19 cellular contexts compared by ENCODE assay signal in genomic region chr5:93589348-93589662, GRCh38. TPM values are rescaled to one million over a fixed set of nuclear protein-coding genes. Genes with fewer than 3 reads are reported as not detected.
DNase-seq lines count a peak whose midpoint lies in the region; TF ChIP-seq lines count a peak whose summit lies in the region.
"Had no signal": no experiment of that assay in that cellular context is flagged by ENCODE, and none has a peak within 500 bp of the region (broad histone marks: within the 10 kb centered on the region; RNA-seq: fewer than 3 reads in every experiment).

No MANE protein-coding gene starts in this region.

- H3K9me3 ChIP-seq in fibroblast of lung (ENCODE audit: control insufficient read depth, insufficient read depth, low read depth, low read length), result no peaks in the 10 kb centered on the region
- H3K9me3 ChIP-seq: esophagus squamous epithelium, psoas muscle had no signal

- H3K27ac Mint-ChIP-seq in nephron progenitor cell, result no peak overlapping the region

- in situ Hi-C loops in KBM-7 (cut with MboI; ENCODE audit: low pct_unique_long_range_greater_than_20kb, low sequenced_read_pairs), result loop anchor here (25.0 kb wide), 2 partner anchors 198 to 323 kb away; no protein-coding TSS in a partner anchor

- peak overlapping the region; percentile 27 for H3K9ac ChIP-seq in fibroblast of lung (ENCODE audit: insufficient read depth, low read length)

- H3K27ac ChIP-seq in ACC112 (ENCODE audit: low read depth, low read length) (peak overlapping the region; percentile 1; the same call in 1 of the 2 replicates), fibroblast of lung (ENCODE audit: insufficient read depth, low read length) (peak overlapping the region; percentile 83)
- H3K27ac ChIP-seq: psoas muscle had no signal

- DNase-seq in fibroblast of lung (ENCODE audit: low read depth in 2 of 2), result no peak
- DNase-seq in nephron progenitor cell, result no peak
- no peak for DNase-seq in NCI-H526 treated with DMSO at 0.1 percent for 48 hours (lab: John Stamatoyannopoulos, UW)
- no peak for DNase-seq in KBM-7
- no peak for DNase-seq in activated CD8-positive, alpha-beta memory T cell treated with anti-CD3 and anti-CD28 coated beads, Interleukin-2, amount 50 U/mL, for 4 hours
- no peak for DNase-seq in stimulated activated CD4-positive, alpha-beta T cell treated with anti-CD3 and anti-CD28 coated beads, Interleukin-1b, Interleukin-23, amount 100 ng/mL, for 48 hours
- DNase-seq: activated CD4-positive, CD25-positive, alpha-beta regulatory T cell; activated gamma-delta T cell; CD8-positive, alpha-beta memory T cell; dermis blood vessel endothelial cell; esophagus squamous epithelium; Kasumi-1; left colon; NCI-H1105 treated with DMSO at 0.1 percent for 48 hours; NK-92 treated with Interleukin-12 subunit alpha and Interleukin-12 subunit beta, amount 100 ng/mL, for 24 hours; psoas muscle had no signal

- H3K4me2 ChIP-seq in fibroblast of lung (ENCODE audit: extremely low read depth, insufficient read depth, low read length), result peak overlapping the region; percentile 96

- H3K4me3 ChIP-seq in ACC112 (ENCODE audit: low read depth, low read length) (peak overlapping the region; percentile 84), WI38 (ENCODE audit: low read depth, low read length) (peak overlapping the region; percentile 92), fibroblast of lung (replicated peaks in 1 of 4; ENCODE audit: control extremely low read depth in 1 of 4, insufficient read depth in 1 of 4, low read depth in 3 of 4, low read length in 4 of 4) (peak overlapping the region; percentile 43 to 91 (median 82))
- H3K4me3 ChIP-seq: psoas muscle had no signal

- H3K4me1 Mint-ChIP-seq in nephron progenitor cell, result peaks cover 74% of the 10 kb centered on the region

- H3K9me3 Mint-ChIP-seq in nephron progenitor cell, result peaks cover 9% of the 10 kb centered on the region
- H3K9me3 Mint-ChIP-seq: T-helper 1 cell treated with Interleukin-12 subunit alpha and Interleukin-12 subunit beta and Interleukin-4 antibody, amounts not matched to agents 30 μg/mL and 1 μg/mL, for 36 hours had no signal

- H3K4me1 ChIP-seq in ACC112 (ENCODE audit: control insufficient read depth, insufficient read depth, low read length, unreplicated experiment) (peaks cover 34% of the 10 kb centered on the region), fibroblast of lung (ENCODE audit: control insufficient read depth, extremely low read depth, insufficient read depth, low read length) (peaks cover 3% of the 10 kb centered on the region)
- H3K4me1 ChIP-seq: psoas muscle had no signal

- H3K36me3 Mint-ChIP-seq in nephron progenitor cell (ENCODE audit: low read depth), result peaks cover 87% of the 10 kb centered on the region

- H3K36me3 ChIP-seq in ACC112 (ENCODE audit: insufficient read depth, low read length), result peaks cover 24% of the 10 kb centered on the region
- H3K36me3 ChIP-seq in fibroblast of lung (ENCODE audit: control insufficient read depth, insufficient read depth, low read length), result peaks cover 8% of the 10 kb centered on the region

- H3K4me3 Mint-ChIP-seq in nephron progenitor cell, result peak overlapping the region; percentile 98

- H3K27me3 ChIP-seq in ACC112 (ENCODE audit: insufficient read depth, low read length), result no peaks in the 10 kb centered on the region
- H3K27me3 ChIP-seq in fibroblast of lung (ENCODE audit: control insufficient read depth, insufficient read depth, low read length), result no peaks in the 10 kb centered on the region

- TF ChIP-seq CTCF in WI38 (IDR thresholded peaks at IDR 0.05; ENCODE audit: low read depth, low read length) (no peak), fibroblast of lung (conservative IDR thresholded peaks at IDR 0.05 in 1 of 2, IDR thresholded peaks at IDR 0.05 in 1 of 2; ENCODE audit: low read depth in 1 of 2, low read length in 2 of 2) (no peak), nephron progenitor cell (IDR thresholded peaks at IDR 0.05) (no peak)

- H3K79me2 ChIP-seq in ACC112 (ENCODE audit: control insufficient read depth, insufficient read depth, low read length, unreplicated experiment) (peaks cover 83% of the 10 kb centered on the region), fibroblast of lung (ENCODE audit: control insufficient read depth, insufficient read depth, low read length) (peaks cover 95% of the 10 kb centered on the region)

- H3K27me3 Mint-ChIP-seq in nephron progenitor cell (ENCODE audit: low read depth, poor library complexity), result peaks cover 34% of the 10 kb centered on the region

- H2AFZ ChIP-seq in ACC112 (ENCODE audit: low read length, unreplicated experiment) (no peak overlapping the region), fibroblast of lung (ENCODE audit: low read length) (no peak overlapping the region)

- no peaks in the 10 kb centered on the region for H4K20me1 ChIP-seq in fibroblast of lung (ENCODE audit: control insufficient read depth, extremely low read depth, insufficient read depth, low read length)

RNA-seq across cellular contexts. Expression of gene NR2F1, which starts 6.3 kb away (rescaled TPM):
- total RNA-seq in fibroblast of lung, result 63.7 and 90.8 TPM in 2 replicates
- 64.4 and 90.5 TPM in 2 replicates for polyA plus RNA-seq in fibroblast of lung
- polyA plus RNA-seq in fibroblast of lung (2012), result 94.8 and 115 TPM in 2 replicates
- 230 and 328 TPM in 2 replicates for polyA minus RNA-seq in fibroblast of lung (ENCODE audit: low replicate concordance)
- total RNA-seq: CD8-positive, alpha-beta memory T cell had no signal
- polyA plus RNA-seq: CD8-positive, alpha-beta memory T cell had no signal

RNA-seq across cellular contexts. Expression of gene NR2F1-AS1, which starts 8.3 kb away (rescaled TPM):
- total RNA-seq in fibroblast of lung, result 33.6 and 44.6 TPM in 2 replicates
- 22.4 and 29.6 TPM in 2 replicates for polyA plus RNA-seq in fibroblast of lung
- 28.6 and 29.3 TPM in 2 replicates for polyA plus RNA-seq in fibroblast of lung (2012)
- 4.1 and 6.4 TPM in 2 replicates for polyA minus RNA-seq in fibroblast of lung (ENCODE audit: low replicate concordance)
- total RNA-seq: CD8-positive, alpha-beta memory T cell had no signal
- polyA plus RNA-seq: CD8-positive, alpha-beta memory T cell had no signal
